Comparison of ENCODE assay signal across 27 cellular contexts in the genomic region with DNA sequence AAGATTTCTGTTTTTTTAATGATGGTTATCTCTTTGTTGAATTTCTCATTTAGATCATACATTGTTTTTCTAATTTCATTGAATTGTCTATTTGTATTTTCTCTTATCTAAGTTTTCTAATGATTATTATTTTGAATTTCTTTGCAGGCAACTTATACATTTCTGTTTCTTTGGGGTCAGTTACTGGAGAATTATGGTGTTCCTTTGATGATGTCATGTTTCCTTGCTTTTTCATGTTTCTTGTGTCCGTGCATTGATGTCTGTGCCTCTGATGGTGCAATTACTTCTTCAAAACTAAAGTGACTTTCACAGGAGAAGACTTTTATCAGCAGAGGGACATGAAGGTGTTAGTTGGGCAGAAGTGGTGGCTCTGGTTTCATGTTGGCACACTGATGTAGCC.
"Had no signal": no experiment of that assay in that cellular context is flagged by ENCODE, and none has a peak within 500 bp of the region (broad histone marks: within the 10 kb centered on the region; RNA-seq: fewer than 3 reads in every experiment).

No MANE protein-coding gene starts in this region.

- FAIRE-seq: urothelium cell line had no signal

- H3K27ac ChIP-seq: stomach, suprapubic skin, testis, thoracic aorta, thyroid gland, tibial artery, tibial nerve, transverse colon, upper lobe of left lung, upper lobe of right lung, uterus, vagina had no signal

- H3K4me1 ChIP-seq: stomach, suprapubic skin, testis, thyroid gland, tibial artery, tibial nerve, transverse colon, upper lobe of left lung, upper lobe of right lung, uterus, vagina had no signal

- H3K9me3 ChIP-seq: testis, thyroid gland had no signal

- H3K27me3 ChIP-seq: stomach, testis, thyroid gland, tibial artery, tibial nerve, transverse colon, upper lobe of left lung, upper lobe of right lung, uterus, vagina had no signal

- DNase-seq: stimulated activated CD4-positive, alpha-beta T cell treated with anti-CD3 and anti-CD28 coated beads, Interleukin-2, amount 100 ng/mL, for 48 hours; stimulated activated CD4-positive, alpha-beta T cell treated with anti-CD3 and anti-CD28 coated beads, Interleukin-4, amount 100 ng/mL, for 1 hour; stimulated activated CD4-positive, alpha-beta T cell treated with anti-CD3 and anti-CD28 coated beads, Interleukin-4, amount 100 ng/mL, for 24 hours; stimulated activated CD4-positive, alpha-beta T cell treated with anti-CD3 and anti-CD28 coated beads, Interleukin-4, amount 100 ng/mL, for 4 hours; stimulated activated CD8-positive, alpha-beta memory T cell treated with anti-CD3 and anti-CD28 coated beads, Interleukin-4, amount 100 ng/mL, for 48 hours; stimulated activated naive B cell treated with anti-CD40 and anti-IgM and Interleukin-4, amounts not matched to agents 10 μg/mL and 1 μg/mL and 100 μg/mL, for 72 hours; stimulated activated naive CD4-positive, alpha-beta T cell; stimulated activated naive CD4-positive, alpha-beta T cell treated with Interleukin-2 at 50 U/mL for 16 hours; stimulated activated naive CD8-positive, alpha-beta T cell treated with anti-CD3 and anti-CD28 coated beads, Interleukin-15, amount 100 ng/mL, for 72 hours; stimulated activated naive CD8-positive, alpha-beta T cell treated with anti-CD3 and anti-CD28 coated beads, Interleukin-15, Interleukin-2, amounts not matched to agents 100 U/mL and 50 U/mL, for 24 hours; stomach; substantia nigra; testis; thyroid gland; tibial artery; transverse colon; trophoblast cell; upper lobe of left lung; upper lobe of right lung; uterus had no signal

- ATAC-seq: stimulated activated effector memory CD8-positive, alpha-beta T cell treated with anti-CD3 and anti-CD28 coated beads, Interleukin-12 subunit alpha, Interleukin-12 subunit beta, amount 100 ng/mL, for 72 hours; stimulated activated memory B cell treated with anti-CD40 and anti-IgM and Interleukin-4, amounts not matched to agents 10 μg/mL and 1 μg/mL and 100 μg/mL, for 72 hours; stimulated activated naive B cell treated with anti-CD40 and anti-IgM and Interleukin-4, amounts not matched to agents 10 μg/mL and 1 μg/mL and 100 μg/mL, for 72 hours; stimulated activated naive CD8-positive, alpha-beta T cell treated with anti-CD3 and anti-CD28 coated beads, Interleukin-15, amount 100 ng/mL, for 72 hours; stimulated activated naive CD8-positive, alpha-beta T cell treated with anti-CD3 and anti-CD28 coated beads, Interleukin-15, Interleukin-2, amounts not matched to agents 100 U/mL and 50 U/mL, for 24 hours had no signal

- H3K36me3 ChIP-seq: stomach, suprapubic skin, thoracic aorta, thyroid gland, tibial artery, tibial nerve, transverse colon, upper lobe of left lung, upper lobe of right lung, uterus, vagina had no signal

- H3K4me3 ChIP-seq: stomach, suprapubic skin, testis, thoracic aorta, thyroid gland, tibial artery, tibial nerve, transverse colon, upper lobe of left lung, upper lobe of right lung, uterus, vagina had no signal
